In genomic region chr1:111141803-111142202, GRCh38 we compare ENCODE assay signal across 10 cellular contexts. TPM values are rescaled to one million over a fixed set of nuclear protein-coding genes. Genes with fewer than 3 reads are reported as not detected.
DNase-seq lines count a peak whose midpoint lies in the region; ATAC-seq, FAIRE-seq and TF ChIP-seq lines count a peak whose summit lies in the region.
"Had no signal": no experiment of that assay in that cellular context is flagged by ENCODE, and none has a peak within 500 bp of the region (broad histone marks: within the 10 kb centered on the region; RNA-seq: fewer than 3 reads in every experiment).

No MANE protein-coding gene starts in this region.

- H3K9me3 ChIP-seq in Panc1 (ENCODE audit: control insufficient read depth, insufficient read depth, low read depth, low read length), result no peaks in the 10 kb centered on the region
- no peaks in the 10 kb centered on the region for H3K9me3 ChIP-seq in spleen
- H3K9me3 ChIP-seq: upper lobe of left lung had no signal

- H3K4me1 ChIP-seq in Panc1 (ENCODE audit: control insufficient read depth, insufficient read depth, low read length) (peaks cover 15% of the 10 kb centered on the region; the same call in 1 of the 2 replicates), spleen (peaks cover 29 to 89% (median 81%) of the 10 kb centered on the region in 6 donors)

- no peaks in the 10 kb centered on the region for H3K9me3 Mint-ChIP-seq in activated CD4-positive, alpha-beta T cell treated with anti-CD3 and anti-CD28 coated beads, Interleukin-2, amount 10 ng/mL, durations not matched to agents 24 days and 14 days

- CTCF ChIA-PET in Panc1 (lab: Charles Lee), result no interaction called here

- no TSS peak for BruUV-seq in Panc1 (replicated peaks; lab: Mats Ljungman, UMichigan)

- 58 to 73% (median 63%) methylated on average over 2 of the region's 2 CpGs for WGBS in spleen, 5 donors

- intact Hi-C loops in activated CD4-positive, alpha-beta T cell treated with anti-CD3 and anti-CD28 coated beads, Interleukin-2, amount 10 ng/mL, durations not matched to agents 24 days and 14 days (cut with micrococcal nuclease), result loop anchor here (5.0 to 10.0 kb wide), 4 partner anchors 177 to 615 kb away; partner anchors contain the start of genes CD53, DDX20, LRIF1 and RAP1A
- intact Hi-C loops in Panc1 (cut with micrococcal nuclease; ENCODE audit: unreplicated experiment) (no loop called here), spleen (cut with DNase I; ENCODE audit: low total_unique reads) (loop anchor here (10.0 kb wide), 1 partner anchor 53 kb away; no protein-coding TSS in a partner anchor)

- H3K4me3 Mint-ChIP-seq in activated CD4-positive, alpha-beta T cell treated with anti-CD3 and anti-CD28 coated beads, Interleukin-2, amount 10 ng/mL, durations not matched to agents 24 days and 14 days, result peak overlapping the region; percentile 92

- peaks cover 21% of the 10 kb centered on the region for H3K36me3 Mint-ChIP-seq in activated CD4-positive, alpha-beta T cell treated with anti-CD3 and anti-CD28 coated beads, Interleukin-2, amount 10 ng/mL, durations not matched to agents 24 days and 14 days (ENCODE audit: low read depth)

- no peak for ATAC-seq in Panc1

- POLR2A ChIA-PET in Panc1 (lab: Charles Lee), result no interaction called here

- H3K4me3 ChIP-seq in Panc1 (ENCODE audit: low read depth in 2 of 2, low read length in 2 of 2) (no peak overlapping the region; a peak in 1 of 4 replicates), fibroblast of pulmonary artery (replicated peaks; ENCODE audit: low read depth, low read length) (peak overlapping the region; percentile 93), spleen (peak overlapping the region; percentile 75 to 94 (median 85))

- H3K36me3 ChIP-seq in Panc1 (ENCODE audit: control insufficient read depth, insufficient read depth, low read length) (peaks cover 11% of the 10 kb centered on the region), spleen (peaks cover 0 to 33% (median 14%) of the 10 kb centered on the region in 6 donors)

- in situ Hi-C loops in Panc1 (cut with HindIII; ENCODE audit: low pct_unique_long_range_greater_than_20kb, low sequenced_read_pairs), result no loop called here

- peaks cover 44% of the 10 kb centered on the region for H3K4me1 Mint-ChIP-seq in activated CD4-positive, alpha-beta T cell treated with anti-CD3 and anti-CD28 coated beads, Interleukin-2, amount 10 ng/mL, durations not matched to agents 24 days and 14 days

- H3K27me3 Mint-ChIP-seq in activated CD4-positive, alpha-beta T cell treated with anti-CD3 and anti-CD28 coated beads, Interleukin-2, amount 10 ng/mL, durations not matched to agents 24 days and 14 days, result no peaks in the 10 kb centered on the region

- peak overlapping the region; percentile 48 for H3K27ac Mint-ChIP-seq in activated CD4-positive, alpha-beta T cell treated with anti-CD3 and anti-CD28 coated beads, Interleukin-2, amount 10 ng/mL, durations not matched to agents 24 days and 14 days

- no peak for TF ChIP-seq POLR2A in spleen (IDR thresholded peaks at IDR 0.05)

- H3K27ac ChIP-seq in Panc1 (ENCODE audit: low read length) (peak overlapping the region; percentile 93; the same call in 1 of the 2 replicates), spleen (peak overlapping the region; percentile 82 to 99 (median 96))

- no peak for FAIRE-seq in urothelium cell line (lab: Jason Lieb, UNC)

- no peaks in the 10 kb centered on the region for H3K27me3 ChIP-seq in Panc1 (ENCODE audit: control insufficient read depth, insufficient read depth, low read length)
- H3K27me3 ChIP-seq in spleen (replicated peaks in 1 of 7), result no peaks in the 10 kb centered on the region
- H3K27me3 ChIP-seq: upper lobe of left lung had no signal

- TF ChIP-seq CTCF in Panc1 (IDR thresholded peaks at IDR 0.05) (no peak), fibroblast of pulmonary artery (IDR thresholded peaks at IDR 0.05; ENCODE audit: low read length, missing control alignments) (no peak), spleen (IDR thresholded peaks at IDR 0.05 in 8 of 11, conservative IDR thresholded peaks at IDR 0.05 in 3 of 11) (no peak)

- no peak for DNase-seq in activated CD4-positive, alpha-beta T cell treated with anti-CD3 and anti-CD28 coated beads, Interleukin-2, amount 10 ng/mL, durations not matched to agents 24 days and 14 days
- DNase-seq in activated CD4-positive, alpha-beta T cell treated with anti-CD3 and anti-CD28 coated beads for 4 hours, result no peak
- DNase-seq in Panc1 (ENCODE audit: low read depth, low spot score), result no peak
- DNase-seq in fibroblast of pulmonary artery (ENCODE audit: low read depth), result no peak
- DNase-seq in spleen, result no peak
- DNase-seq in urothelium cell line (ENCODE audit: low spot score), result no peak
- DNase-seq in DMS114 treated with DMSO at 0.1 percent for 48 hours (lab: John Stamatoyannopoulos, UW; ENCODE audit: unreplicated experiment), result no peak
- DNase-seq in GM19240 (ENCODE audit: insufficient read length, low spot score), result no peak
- DNase-seq: amygdala, upper lobe of left lung had no signal

RNA-seq across cellular contexts. Expression of gene CEPT1, which starts 1.8 kb away (rescaled TPM):
- 32.4 and 32.9 TPM in 2 replicates for total RNA-seq in activated CD4-positive, alpha-beta T cell treated with anti-CD3 and anti-CD28 coated beads, Interleukin-2, amount 10 ng/mL, durations not matched to agents 24 days and 14 days
- 21.9 TPM for total RNA-seq in Panc1 (2021; ENCODE audit: unreplicated experiment)
- polyA plus RNA-seq in Panc1 (2012; ENCODE audit: insufficient read length), result 8.4 TPM
- total RNA-seq in spleen, result 100 to 1,000 TPM in 4 of 7 donors, 10 to 100 TPM in 3; 90.9 to 140 (median 105) TPM
- polyA plus RNA-seq in spleen, result 10 to 100 TPM; 61.1 to 69.2 (median 65.4) TPM

RNA-seq across cellular contexts. Expression of gene DRAM2, which starts 1.9 kb away (rescaled TPM):
- total RNA-seq in activated CD4-positive, alpha-beta T cell treated with anti-CD3 and anti-CD28 coated beads, Interleukin-2, amount 10 ng/mL, durations not matched to agents 24 days and 14 days, result 25.8 and 26.5 TPM in 2 replicates
- total RNA-seq in Panc1 (2021; ENCODE audit: unreplicated experiment) (15.7 TPM), spleen (100 to 1,000 TPM in 3 of 7 donors, 10 to 100 TPM in 4; 64.0 to 188 (median 81.0) TPM)
- 14.0 TPM for polyA plus RNA-seq in Panc1 (2012; ENCODE audit: insufficient read length)
- 100 to 1,000 TPM in 2 of 3 donors, 10 to 100 TPM in 1; 90.5 to 130 (median 105) TPM for polyA plus RNA-seq in spleen

RNA-seq across cellular contexts. Expression of gene DENND2D, which starts 58.6 kb away (rescaled TPM):
- total RNA-seq in activated CD4-positive, alpha-beta T cell treated with anti-CD3 and anti-CD28 coated beads, Interleukin-2, amount 10 ng/mL, durations not matched to agents 24 days and 14 days, result 175 and 180 TPM in 2 replicates
- 10.4 TPM for total RNA-seq in Panc1 (2021; ENCODE audit: unreplicated experiment)
- 8.9 TPM for polyA plus RNA-seq in Panc1 (2012; ENCODE audit: insufficient read length)
- 100 to 1,000 TPM; 127 to 182 (median 153) TPM for total RNA-seq in spleen
- polyA plus RNA-seq in spleen, result 100 to 1,000 TPM in 2 of 3 donors, 10 to 100 TPM in 1; 90.3 to 106 (median 101) TPM

Comparison
In these comparisons a context has a peak if more than half of its experiments do, and no peak if none do; other contexts are left out.
1. H3K4me3 ChIP-seq: peak in fibroblast of pulmonary artery (single experiment) and spleen (8 of 8); none in Panc1 (0 of 2).
2. RNA of gene DENND2D, which starts 58.6 kb away (total RNA-seq): 175 to 180 TPM in activated CD4-positive, alpha-beta T cell treated with anti-CD3 and anti-CD28 coated beads, Interleukin-2, amount 10 ng/mL, durations not matched to agents 24 days and 14 days and 127 to 182 TPM in spleen; 10.4 TPM in Panc1 (single experiment); every median in the first group is over 10 times any median in the second.